ENCODE assay signal across 18 cellular contexts in the genomic region with DNA sequence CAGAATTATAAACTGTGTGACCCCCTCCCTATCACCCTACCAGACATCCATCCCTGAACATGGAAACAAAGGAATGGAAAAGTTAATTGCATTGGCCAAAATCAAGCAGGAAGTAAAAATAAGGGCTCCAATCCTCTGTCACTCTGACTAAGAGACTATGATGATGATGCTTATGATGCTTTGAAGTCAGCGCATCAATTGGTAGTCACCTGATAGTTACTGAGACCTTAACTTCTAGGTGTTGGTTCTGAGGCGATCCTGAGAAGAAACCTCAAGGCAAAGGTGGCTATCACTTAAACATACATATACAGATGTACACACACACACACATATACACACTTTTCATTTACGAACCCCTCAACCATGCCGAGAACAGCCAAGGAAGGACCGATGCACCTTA.
"Had no signal": no experiment of that assay in that cellular context is flagged by ENCODE, and none has a peak within 500 bp of the region (broad histone marks: within the 10 kb centered on the region; RNA-seq: fewer than 3 reads in every experiment).

No MANE protein-coding gene starts in this region.

- H3K27ac Mint-ChIP-seq: activated naive CD4-positive, alpha-beta T cell treated with anti-CD3 and anti-CD28 coated beads for 36 hours; activated naive CD8-positive, alpha-beta T cell; T-helper 1 cell treated with Interleukin-12 subunit alpha and Interleukin-12 subunit beta and Interleukin-4 antibody, amounts not matched to agents 30 μg/mL and 1 μg/mL, for 36 hours had no signal

- DNase-seq: activated CD4-positive, alpha-beta T cell treated with anti-CD3 and anti-CD28 coated beads for 48 hours; activated CD4-positive, alpha-beta T cell treated with anti-CD3 and anti-CD28 coated beads, Interleukin-2, amount 50 U/mL, for 48 hours; activated gamma-delta T cell; activated naive CD4-positive, alpha-beta T cell treated with anti-CD3 and anti-CD28 coated beads for 36 hours; activated T-cell treated with anti-CD3 and anti-CD28 coated beads for 4 hours; activated T-cell treated with anti-CD3 and anti-CD28 coated beads, Interleukin-2, amount 50 U/mL, for 48 hours; adrenal gland; anterior cingulate cortex; cerebellar nuclear complex; Kasumi-1; NCI-H1048; NCI-H2081; NCI-H510A treated with DMSO at 0.1 percent for 48 hours; PC-9; SHP77 treated with DMSO at 0.1 percent for 48 hours had no signal

- H2AFZ ChIP-seq: PC-9 had no signal

- H3K27ac ChIP-seq: adrenal gland, PC-9 had no signal

- H3K4me3 ChIP-seq: adrenal gland, PC-9 had no signal

- H3K27me3 Mint-ChIP-seq: activated naive CD8-positive, alpha-beta T cell; activated T-helper 17 cell treated with anti-CD3 and anti-CD28 coated beads, Interleukin-2, amount 50 U/mL, for 72 hours had no signal

- H3K4me3 Mint-ChIP-seq: activated naive CD4-positive, alpha-beta T cell treated with anti-CD3 and anti-CD28 coated beads for 36 hours; activated naive CD8-positive, alpha-beta T cell; activated T-helper 17 cell treated with anti-CD3 and anti-CD28 coated beads, Interleukin-2, amount 50 U/mL, for 72 hours; T-helper 1 cell treated with Interleukin-12 subunit alpha and Interleukin-12 subunit beta and Interleukin-4 antibody, amounts not matched to agents 30 μg/mL and 1 μg/mL, for 36 hours had no signal

- H3K9me3 ChIP-seq: adrenal gland had no signal

- H3K27me3 ChIP-seq: adrenal gland had no signal

- H3K9me3 Mint-ChIP-seq: activated naive CD4-positive, alpha-beta T cell treated with anti-CD3 and anti-CD28 coated beads for 36 hours; activated T-helper 17 cell treated with anti-CD3 and anti-CD28 coated beads, Interleukin-2, amount 50 U/mL, for 72 hours; T-helper 1 cell treated with Interleukin-12 subunit alpha and Interleukin-12 subunit beta and Interleukin-4 antibody, amounts not matched to agents 30 μg/mL and 1 μg/mL, for 36 hours had no signal

- H3K4me2 ChIP-seq: PC-9 had no signal

- ATAC-seq: activated T-helper 17 cell treated with anti-CD3 and anti-CD28 coated beads, Interleukin-2, amount 50 U/mL, for 72 hours had no signal

- H3K36me3 ChIP-seq: adrenal gland had no signal

- H3K36me3 Mint-ChIP-seq: activated naive CD8-positive, alpha-beta T cell had no signal
